ENCODE assay signal across 24 cellular contexts in the genomic region with DNA sequence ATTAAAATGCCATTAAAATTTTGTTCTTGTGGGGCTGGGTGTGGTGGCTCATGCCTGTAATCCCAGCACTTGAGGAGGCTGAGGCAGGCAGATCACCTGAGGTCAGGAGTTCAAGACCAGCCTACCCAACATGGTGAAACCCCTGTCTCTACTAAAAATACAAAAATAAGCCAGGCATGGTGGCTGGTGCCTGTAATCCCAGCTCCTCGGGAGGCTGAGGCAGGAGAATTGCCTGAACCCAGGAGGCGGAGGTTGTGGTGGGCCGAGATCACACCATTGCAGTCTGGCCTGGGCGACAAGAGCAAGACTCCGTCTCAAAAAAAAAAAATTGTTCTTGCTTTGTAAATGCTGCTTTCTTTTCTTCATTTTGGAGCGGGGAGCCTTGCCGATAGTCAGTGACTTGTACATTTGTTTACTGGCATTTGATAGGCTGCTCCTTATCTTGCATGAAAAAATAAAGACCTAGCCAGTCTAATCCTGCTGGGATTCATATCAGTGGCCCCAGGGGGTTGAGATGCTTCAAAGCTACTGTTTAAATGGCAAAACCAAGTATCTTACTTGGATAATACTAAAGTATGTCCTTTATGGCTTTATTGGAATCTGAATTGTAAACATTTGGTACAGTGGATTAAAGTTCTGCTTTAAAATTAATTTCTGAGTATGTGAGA. TPM values are rescaled to one million over a fixed set of nuclear protein-coding genes. Genes with fewer than 3 reads are reported as not detected.
A peak's percentile ranks its signal among the peaks of the same experiment; 100 is the strongest.
DNase-seq lines count a peak whose midpoint lies in the region; ATAC-seq and TF ChIP-seq lines count a peak whose summit lies in the region.
"Had no signal": no experiment of that assay in that cellular context is flagged by ENCODE, and none has a peak within 500 bp of the region (broad histone marks: within the 10 kb centered on the region; RNA-seq: fewer than 3 reads in every experiment).

No MANE protein-coding gene starts in this region.

- H3K27me3 Mint-ChIP-seq in activated CD8-positive, alpha-beta memory T cell treated with anti-CD3 and anti-CD28 coated beads, Interleukin-2, amount 10 ng/mL, durations not matched to agents 7 days and 5 days = no peaks in the 10 kb centered on the region
- H3K27me3 Mint-ChIP-seq in type B pancreatic cell = no peaks in the 10 kb centered on the region
- H3K27me3 Mint-ChIP-seq: activated CD4-positive, alpha-beta T cell treated with anti-CD3 and anti-CD28 coated beads, Interleukin-2, amount 10 ng/mL, durations not matched to agents 7 days and 5 days; progenitor cell of endocrine pancreas; T-helper 17 cell had no signal

- DNase-seq in activated CD8-positive, alpha-beta memory T cell treated with anti-CD3 and anti-CD28 coated beads, Interleukin-2, amount 10 ng/mL, durations not matched to agents 7 days and 5 days = no peak
- DNase-seq in activated CD8-positive, alpha-beta memory T cell treated with anti-CD3 and anti-CD28 coated beads, Interleukin-2, amount 50 U/mL, for 48 hours = no peak
- DNase-seq in OCI-M1 (lab: John Stamatoyannopoulos, UW) (peak; percentile 88), erythroblast (lab: John Stamatoyannopoulos, UW) (peak; percentile 72 to 79), type B pancreatic cell (ENCODE audit: extremely low spot score, unreplicated experiment) (no peak), H4 (ENCODE audit: low spot score) (no peak), NCI-H345 (lab: John Stamatoyannopoulos, UW) (no peak)
- no peak for DNase-seq in activated naive CD4-positive, alpha-beta T cell treated with anti-CD3 and anti-CD28 coated beads, Interleukin-2, amount 50 U/mL, for 16 hours
- DNase-seq: activated CD4-positive, alpha-beta T cell treated with anti-CD3 and anti-CD28 coated beads, Interleukin-2, amount 10 ng/mL, durations not matched to agents 7 days and 5 days; aorta; central memory CD4-positive, alpha-beta T cell; COR-L47; foreskin fibroblast; heart right ventricle; Kasumi-1; left ventricle myocardium superior; NCI-H187; NCI-H748 treated with DMSO at 0.1 percent for 48 hours; RPMI8226; stimulated activated CD8-positive, alpha-beta memory T cell treated with anti-CD3 and anti-CD28 coated beads, Interleukin-4, amount 100 ng/mL, for 48 hours; T-helper 17 cell had no signal

- H3K27ac Mint-ChIP-seq in activated CD8-positive, alpha-beta memory T cell treated with anti-CD3 and anti-CD28 coated beads, Interleukin-2, amount 10 ng/mL, durations not matched to agents 7 days and 5 days = peak overlapping the region; percentile 40
- peak overlapping the region; percentile 100 for H3K27ac Mint-ChIP-seq in type B pancreatic cell
- H3K27ac Mint-ChIP-seq: activated CD4-positive, alpha-beta T cell treated with anti-CD3 and anti-CD28 coated beads, Interleukin-2, amount 10 ng/mL, durations not matched to agents 7 days and 5 days; activated naive CD4-positive, alpha-beta T cell treated with anti-CD3 and anti-CD28 coated beads, Interleukin-2, amount 50 U/mL, for 72 hours; neural progenitor cell; progenitor cell of endocrine pancreas; T-helper 17 cell had no signal

- TF ChIP-seq POLR2A in erythroblast (IDR thresholded peaks at IDR 0.05; ENCODE audit: low read length) = peak; percentile 63

- CTCF ChIA-PET in activated CD8-positive, alpha-beta memory T cell treated with anti-CD3 and anti-CD28 coated beads, Interleukin-2, amount 10 ng/mL, durations not matched to agents 7 days and 5 days (lab: Charles Lee) = no interaction called here

- no peaks in the 10 kb centered on the region for H3K9me3 Mint-ChIP-seq in activated CD8-positive, alpha-beta memory T cell treated with anti-CD3 and anti-CD28 coated beads, Interleukin-2, amount 10 ng/mL, durations not matched to agents 7 days and 5 days (ENCODE audit: low read depth)
- no peaks in the 10 kb centered on the region for H3K9me3 Mint-ChIP-seq in type B pancreatic cell
- H3K9me3 Mint-ChIP-seq: activated CD4-positive, alpha-beta T cell treated with anti-CD3 and anti-CD28 coated beads, Interleukin-2, amount 10 ng/mL, durations not matched to agents 7 days and 5 days; activated naive CD4-positive, alpha-beta T cell treated with anti-CD3 and anti-CD28 coated beads, Interleukin-2, amount 50 U/mL, for 72 hours; neural progenitor cell had no signal

- TF ChIP-seq CTCF in type B pancreatic cell (conservative IDR thresholded peaks at IDR 0.05) = no peak

- H3K4me1 Mint-ChIP-seq in activated CD8-positive, alpha-beta memory T cell treated with anti-CD3 and anti-CD28 coated beads, Interleukin-2, amount 10 ng/mL, durations not matched to agents 7 days and 5 days = peaks cover 29% of the 10 kb centered on the region
- H3K4me1 Mint-ChIP-seq in type B pancreatic cell (ENCODE audit: unreplicated experiment) = peaks cover 21% of the 10 kb centered on the region

- peaks cover 11% of the 10 kb centered on the region for H3K36me3 Mint-ChIP-seq in activated CD8-positive, alpha-beta memory T cell treated with anti-CD3 and anti-CD28 coated beads, Interleukin-2, amount 10 ng/mL, durations not matched to agents 7 days and 5 days
- peaks cover 3% of the 10 kb centered on the region for H3K36me3 Mint-ChIP-seq in type B pancreatic cell
- H3K36me3 Mint-ChIP-seq: neural progenitor cell had no signal

- H3K4me3 Mint-ChIP-seq in activated CD8-positive, alpha-beta memory T cell treated with anti-CD3 and anti-CD28 coated beads, Interleukin-2, amount 10 ng/mL, durations not matched to agents 7 days and 5 days = no peak overlapping the region
- H3K4me3 Mint-ChIP-seq in type B pancreatic cell = peak overlapping the region; percentile 26
- H3K4me3 Mint-ChIP-seq: activated CD4-positive, alpha-beta T cell treated with anti-CD3 and anti-CD28 coated beads, Interleukin-2, amount 10 ng/mL, durations not matched to agents 7 days and 5 days; neural progenitor cell; T-helper 17 cell had no signal

- ATAC-seq in activated CD8-positive, alpha-beta memory T cell treated with anti-CD3 and anti-CD28 coated beads, Interleukin-2, amount 10 ng/mL, durations not matched to agents 7 days and 5 days = no peak
- ATAC-seq: activated naive CD4-positive, alpha-beta T cell treated with anti-CD3 and anti-CD28 coated beads, Interleukin-2, amount 50 U/mL, for 72 hours; heart right ventricle; left ventricle myocardium superior; T-helper 17 cell had no signal

RNA-seq across cellular contexts. Expression of a gene that starts 3.3 kb away (rescaled TPM):
- total RNA-seq in activated CD8-positive, alpha-beta memory T cell treated with anti-CD3 and anti-CD28 coated beads, Interleukin-2, amount 10 ng/mL, durations not matched to agents 7 days and 5 days = 100 to 1,000 TPM; 126 to 162 TPM
- total RNA-seq in type B pancreatic cell (ENCODE audit: low replicate concordance) = 209 and 262 TPM in 2 replicates
- 362 and 385 TPM in 2 replicates for total RNA-seq in H4 (2014; rRNA removed; shearing (Covaris generic))

RNA-seq across cellular contexts. Expression of a gene that starts 51.0 kb away (rescaled TPM):
- 10 to 100 TPM; 17.1 to 18.0 TPM for total RNA-seq in activated CD8-positive, alpha-beta memory T cell treated with anti-CD3 and anti-CD28 coated beads, Interleukin-2, amount 10 ng/mL, durations not matched to agents 7 days and 5 days
- 30.6 and 50.4 TPM in 2 replicates for total RNA-seq in type B pancreatic cell (ENCODE audit: low replicate concordance)
- total RNA-seq in H4 (2014; rRNA removed; shearing (Covaris generic)) = 72.0 and 75.0 TPM in 2 replicates

Comparison
In these comparisons a context has a peak if more than half of its experiments do, and no peak if none do; other contexts are left out.
1. DNase-seq: peak in OCI-M1 (single experiment) and erythroblast (2 of 2); none in activated CD8-positive, alpha-beta memory T cell treated with anti-CD3 and anti-CD28 coated beads, Interleukin-2, amount 10 ng/mL, durations not matched to agents 7 days and 5 days (single experiment), activated CD8-positive, alpha-beta memory T cell treated with anti-CD3 and anti-CD28 coated beads, Interleukin-2, amount 50 U/mL, for 48 hours (single experiment), type B pancreatic cell (single experiment), H4 (single experiment), activated naive CD4-positive, alpha-beta T cell treated with anti-CD3 and anti-CD28 coated beads, Interleukin-2, amount 50 U/mL, for 16 hours (single experiment) and NCI-H345 (single experiment).